ENCODE assay signal across 8 cellular contexts in the genomic region with DNA sequence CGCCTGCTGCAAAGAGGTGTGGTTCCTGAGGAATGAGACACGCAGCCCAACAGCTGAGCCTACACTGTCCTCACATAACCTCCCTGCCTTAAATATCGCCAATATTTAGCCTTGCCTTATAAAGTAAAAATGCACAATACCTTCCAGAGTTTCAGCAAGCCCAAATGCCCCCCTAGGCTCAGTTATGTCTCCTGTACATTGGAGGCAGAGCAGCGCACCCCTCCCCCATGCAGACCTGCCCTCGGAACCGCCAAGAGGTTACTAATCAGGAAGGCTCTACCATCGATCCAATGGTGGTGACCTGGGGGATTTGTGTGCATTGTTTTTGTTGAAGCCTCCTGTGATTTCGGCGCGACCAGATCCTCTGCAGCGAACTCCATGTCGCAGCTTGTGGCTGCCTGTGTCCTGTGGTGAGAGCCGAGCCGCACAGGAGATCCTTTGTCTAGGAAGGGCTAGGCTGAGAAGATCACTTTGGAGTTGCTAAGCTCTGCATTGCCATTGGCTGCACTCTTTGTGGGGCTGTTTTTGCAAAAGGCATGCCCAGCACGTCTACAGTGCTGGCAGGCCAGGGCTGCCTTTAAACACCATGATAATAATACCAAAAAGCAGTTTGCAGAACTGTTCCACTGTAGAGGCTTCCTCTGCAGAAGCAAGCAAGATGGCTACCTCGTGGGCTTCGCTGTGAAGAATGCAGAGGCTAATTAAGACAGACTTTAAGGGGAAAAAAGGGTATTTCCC. TPM values are rescaled to one million over a fixed set of nuclear protein-coding genes. Genes with fewer than 3 reads are reported as not detected.
A peak's percentile ranks its signal among the peaks of the same experiment; 100 is the strongest.
DNase-seq lines count a peak whose midpoint lies in the region; ATAC-seq and TF ChIP-seq lines count a peak whose summit lies in the region.

No MANE protein-coding gene starts in this region.

- TF ChIP-seq CTCF in CD14-positive monocyte (IDR thresholded peaks at IDR 0.05) (no peak), endothelial cell (IDR thresholded peaks at IDR 0.05; ENCODE audit: unreplicated experiment) (no peak)

- H3K4me3 Mint-ChIP-seq in CD14-positive monocyte (peak overlapping the region; percentile 87 to 96), endothelial cell (ENCODE audit: unreplicated experiment) (peak overlapping the region; percentile 89)

- H2BK5ac ChIP-seq in mesendoderm (ENCODE audit: low read length): peak overlapping the region; percentile 77

- peak overlapping the region; percentile 58 for H3K4me2 ChIP-seq in mesendoderm (ENCODE audit: low read length)

- no peak overlapping the region for H3K4me3 ChIP-seq in mesendoderm (ENCODE audit: low read length)

- H3K36me3 Mint-ChIP-seq in CD14-positive monocyte (peaks cover 0 to 2% of the 10 kb centered on the region in 2 donors), endothelial cell (ENCODE audit: low read depth, unreplicated experiment) (peaks cover 13% of the 10 kb centered on the region)

- no peaks in the 10 kb centered on the region for H3K36me3 ChIP-seq in mesendoderm (ENCODE audit: control insufficient read depth, insufficient read depth, low read length)

- H3K27ac ChIP-seq in mesendoderm (ENCODE audit: low read depth, low read length): peak overlapping the region; percentile 65

- H3K27me3 ChIP-seq in mesendoderm (ENCODE audit: insufficient read depth, low read length, poor library complexity): no peaks in the 10 kb centered on the region

- H2BK15ac ChIP-seq in mesendoderm (replicated peaks; ENCODE audit: low read depth): no peak overlapping the region

- H3K79me1 ChIP-seq in mesendoderm (ENCODE audit: low read length): peaks cover 6% of the 10 kb centered on the region

- no peak overlapping the region for H2AK5ac ChIP-seq in mesendoderm (ENCODE audit: low read length)

- DNase-seq in CD14-positive monocyte (ENCODE audit: low spot score): no peak
- peak; percentile 93 for DNase-seq in NCI-H748 (lab: John Stamatoyannopoulos, UW; ENCODE audit: unreplicated experiment)
- DNase-seq in activated CD8-positive, alpha-beta memory T cell treated with anti-CD3 and anti-CD28 coated beads for 24 hours: peak; percentile 85
- DNase-seq in endothelial cell (ENCODE audit: low spot score): peak; percentile 73
- peak; percentile 98 for DNase-seq in mesendoderm
- DNase-seq in stimulated activated CD8-positive, alpha-beta memory T cell treated with anti-CD3 and anti-CD28 coated beads, Interleukin-2, amount 100 ng/mL, for 1 hour (ENCODE audit: low read depth in 2 of 2): peak; percentile 1 to 9

- H3K9me3 Mint-ChIP-seq in CD14-positive monocyte: peaks cover 0 to 2% (median 0%) of the 10 kb centered on the region in 7 donors
- H3K9me3 Mint-ChIP-seq in endothelial cell (ENCODE audit: unreplicated experiment): no peaks in the 10 kb centered on the region

- no CpG with 5 or more reads among the region's 17 CpGs for WGBS in mesendoderm (ENCODE audit: extremely low coverage, insufficient coverage, low lambda C conversion rate)

- intact Hi-C loops in CD14-positive monocyte (cut with micrococcal nuclease): no loop called here

- H3K4ac ChIP-seq in mesendoderm (ENCODE audit: low read depth, low read length): peak overlapping the region; percentile 45

- peak overlapping the region; percentile 29 for H3K23ac ChIP-seq in mesendoderm (ENCODE audit: low read length)

- peak; percentile 80 for ATAC-seq in GM19372 (IDR thresholded peaks at IDR 0.05; ENCODE audit: low read depth, unreplicated experiment)
- peak; percentile 88 for ATAC-seq in HG03521 (IDR thresholded peaks at IDR 0.05; ENCODE audit: unreplicated experiment)

- H2BK120ac ChIP-seq in mesendoderm (ENCODE audit: low read depth, low read length): no peak overlapping the region

- H4K8ac ChIP-seq in mesendoderm (ENCODE audit: low read depth, low read length): no peak overlapping the region

- H3K56ac ChIP-seq in mesendoderm (ENCODE audit: low read length): peak overlapping the region; percentile 87

- peaks cover 12% of the 10 kb centered on the region for H3K79me2 ChIP-seq in mesendoderm (ENCODE audit: control insufficient read depth, insufficient read depth, low read length)

- peak overlapping the region in 5 of 7 donors; percentile 10 to 58 (median 38) for H3K27ac Mint-ChIP-seq in CD14-positive monocyte
- peak overlapping the region; percentile 94 for H3K27ac Mint-ChIP-seq in endothelial cell (ENCODE audit: unreplicated experiment)

- peak overlapping the region; percentile 65 for H3K9ac ChIP-seq in mesendoderm (ENCODE audit: low read length)

- H3K27me3 Mint-ChIP-seq in CD14-positive monocyte (ENCODE audit: low read depth in 3 of 3): peaks cover 7 to 10% (median 9%) of the 10 kb centered on the region in 3 donors
- peaks cover 1% of the 10 kb centered on the region for H3K27me3 Mint-ChIP-seq in endothelial cell (ENCODE audit: unreplicated experiment)

- H3K4me1 Mint-ChIP-seq in CD14-positive monocyte (peaks cover 18% of the 10 kb centered on the region), endothelial cell (ENCODE audit: unreplicated experiment) (peaks cover 22% of the 10 kb centered on the region)

- H3K4me1 ChIP-seq in mesendoderm (ENCODE audit: control insufficient read depth, low read depth, low read length): peaks cover 12% of the 10 kb centered on the region

- peak overlapping the region; percentile 89 for H3K18ac ChIP-seq in mesendoderm (ENCODE audit: low read length)

- no peak overlapping the region for H4K5ac ChIP-seq in mesendoderm (ENCODE audit: low read length)

RNA-seq across cellular contexts. Expression of gene TET1, which starts 40.1 kb away (rescaled TPM):
- under 1 TPM; 0.06 to 0.08 TPM for polyA plus RNA-seq in CD14-positive monocyte
- total RNA-seq in endothelial cell (ENCODE audit: unreplicated experiment): 20.3 TPM
- 22.9 TPM for polyA plus RNA-seq in mesendoderm (2013, experiment 1 of 2)
- polyA plus RNA-seq in mesendoderm (2013, experiment 2 of 2): 23.2 TPM
